Comparison of ENCODE assay signal across 1 cellular context in genomic region chr7:55484834-55485233, GRCh38.
TF ChIP-seq lines count a peak whose summit lies in the region.

No MANE protein-coding gene starts in this region.

TF ChIP-seq in GM23338, 12 proteins besides CTCF, POLR2A, EP300 and RAD21:
- TF ChIP-seq JUNB (IDR thresholded peaks at IDR 0.05; ENCODE audit: unreplicated experiment) = no peak
- TF ChIP-seq EZH2phosphoT487 (IDR thresholded peaks at IDR 0.05; ENCODE audit: unreplicated experiment) = no peak
- TF ChIP-seq CREB1 (CRISPR knock-in tag; IDR thresholded peaks at IDR 0.05; ENCODE audit: low read depth) = no peak
- no peak for TF ChIP-seq ZNF331 (CRISPR knock-in tag; IDR thresholded peaks at IDR 0.05; ENCODE audit: low read depth)
- no peak for TF ChIP-seq POLR2AphosphoS5 (IDR thresholded peaks at IDR 0.05; ENCODE audit: low read depth)
- no peak for TF ChIP-seq REST (IDR thresholded peaks at IDR 0.05; ENCODE audit: unreplicated experiment)
- TF ChIP-seq STAT1 (IDR thresholded peaks at IDR 0.05; ENCODE audit: unreplicated experiment) = no peak
- TF ChIP-seq, protein P1, sequence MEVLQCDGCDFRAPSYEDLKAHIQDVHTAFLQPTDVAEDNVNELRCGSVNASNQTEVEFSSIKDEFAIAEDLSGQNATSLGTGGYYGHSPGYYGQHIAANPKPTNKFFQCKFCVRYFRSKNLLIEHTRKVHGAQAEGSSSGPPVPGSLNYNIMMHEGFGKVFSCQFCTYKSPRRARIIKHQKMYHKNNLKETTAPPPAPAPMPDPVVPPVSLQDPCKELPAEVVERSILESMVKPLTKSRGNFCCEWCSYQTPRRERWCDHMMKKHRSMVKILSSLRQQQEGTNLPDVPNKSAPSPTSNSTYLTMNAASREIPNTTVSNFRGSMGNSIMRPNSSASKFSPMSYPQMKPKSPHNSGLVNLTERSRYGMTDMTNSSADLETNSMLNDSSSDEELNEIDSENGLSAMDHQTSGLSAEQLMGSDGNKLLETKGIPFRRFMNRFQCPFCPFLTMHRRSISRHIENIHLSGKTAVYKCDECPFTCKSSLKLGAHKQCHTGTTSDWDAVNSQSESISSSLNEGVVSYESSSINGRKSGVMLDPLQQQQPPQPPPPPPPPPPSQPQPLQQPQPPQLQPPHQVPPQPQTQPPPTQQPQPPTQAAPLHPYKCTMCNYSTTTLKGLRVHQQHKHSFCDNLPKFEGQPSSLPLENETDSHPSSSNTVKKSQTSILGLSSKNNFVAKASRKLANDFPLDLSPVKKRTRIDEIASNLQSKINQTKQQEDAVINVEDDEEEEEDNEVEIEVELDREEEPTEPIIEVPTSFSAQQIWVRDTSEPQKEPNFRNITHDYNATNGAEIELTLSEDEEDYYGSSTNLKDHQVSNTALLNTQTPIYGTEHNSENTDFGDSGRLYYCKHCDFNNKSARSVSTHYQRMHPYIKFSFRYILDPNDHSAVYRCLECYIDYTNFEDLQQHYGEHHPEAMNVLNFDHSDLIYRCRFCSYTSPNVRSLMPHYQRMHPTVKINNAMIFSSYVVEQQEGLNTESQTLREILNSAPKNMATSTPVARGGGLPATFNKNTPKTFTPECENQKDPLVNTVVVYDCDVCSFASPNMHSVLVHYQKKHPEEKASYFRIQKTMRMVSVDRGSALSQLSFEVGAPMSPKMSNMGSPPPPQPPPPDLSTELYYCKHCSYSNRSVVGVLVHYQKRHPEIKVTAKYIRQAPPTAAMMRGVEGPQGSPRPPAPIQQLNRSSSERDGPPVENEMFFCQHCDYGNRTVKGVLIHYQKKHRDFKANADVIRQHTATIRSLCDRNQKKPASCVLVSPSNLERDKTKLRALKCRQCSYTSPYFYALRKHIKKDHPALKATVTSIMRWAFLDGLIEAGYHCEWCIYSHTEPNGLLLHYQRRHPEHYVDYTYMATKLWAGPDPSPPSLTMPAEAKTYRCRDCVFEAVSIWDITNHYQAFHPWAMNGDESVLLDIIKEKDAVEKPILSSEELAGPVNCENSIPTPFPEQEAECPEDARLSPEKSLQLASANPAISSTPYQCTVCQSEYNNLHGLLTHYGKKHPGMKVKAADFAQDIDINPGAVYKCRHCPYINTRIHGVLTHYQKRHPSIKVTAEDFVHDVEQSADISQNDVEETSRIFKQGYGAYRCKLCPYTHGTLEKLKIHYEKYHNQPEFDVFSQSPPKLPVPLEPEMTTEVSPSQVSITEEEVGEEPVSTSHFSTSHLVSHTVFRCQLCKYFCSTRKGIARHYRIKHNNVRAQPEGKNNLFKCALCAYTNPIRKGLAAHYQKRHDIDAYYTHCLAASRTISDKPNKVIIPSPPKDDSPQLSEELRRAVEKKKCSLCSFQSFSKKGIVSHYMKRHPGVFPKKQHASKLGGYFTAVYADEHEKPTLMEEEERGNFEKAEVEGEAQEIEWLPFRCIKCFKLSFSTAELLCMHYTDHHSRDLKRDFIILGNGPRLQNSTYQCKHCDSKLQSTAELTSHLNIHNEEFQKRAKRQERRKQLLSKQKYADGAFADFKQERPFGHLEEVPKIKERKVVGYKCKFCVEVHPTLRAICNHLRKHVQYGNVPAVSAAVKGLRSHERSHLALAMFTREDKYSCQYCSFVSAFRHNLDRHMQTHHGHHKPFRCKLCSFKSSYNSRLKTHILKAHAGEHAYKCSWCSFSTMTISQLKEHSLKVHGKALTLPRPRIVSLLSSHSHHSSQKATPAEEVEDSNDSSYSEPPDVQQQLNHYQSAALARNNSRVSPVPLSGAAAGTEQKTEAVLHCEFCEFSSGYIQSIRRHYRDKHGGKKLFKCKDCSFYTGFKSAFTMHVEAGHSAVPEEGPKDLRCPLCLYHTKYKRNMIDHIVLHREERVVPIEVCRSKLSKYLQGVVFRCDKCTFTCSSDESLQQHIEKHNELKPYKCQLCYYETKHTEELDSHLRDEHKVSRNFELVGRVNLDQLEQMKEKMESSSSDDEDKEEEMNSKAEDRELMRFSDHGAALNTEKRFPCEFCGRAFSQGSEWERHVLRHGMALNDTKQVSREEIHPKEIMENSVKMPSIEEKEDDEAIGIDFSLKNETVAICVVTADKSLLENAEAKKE (CRISPR knock-in tag; IDR thresholded peaks at IDR 0.05) = no peak
- no peak for TF ChIP-seq EZH2 (IDR thresholded peaks at IDR 0.05; ENCODE audit: low read depth, unreplicated experiment)
- TF ChIP-seq NANOG (IDR thresholded peaks at IDR 0.05; ENCODE audit: borderline replicate concordance) = no peak
- TF ChIP-seq, protein P2, sequence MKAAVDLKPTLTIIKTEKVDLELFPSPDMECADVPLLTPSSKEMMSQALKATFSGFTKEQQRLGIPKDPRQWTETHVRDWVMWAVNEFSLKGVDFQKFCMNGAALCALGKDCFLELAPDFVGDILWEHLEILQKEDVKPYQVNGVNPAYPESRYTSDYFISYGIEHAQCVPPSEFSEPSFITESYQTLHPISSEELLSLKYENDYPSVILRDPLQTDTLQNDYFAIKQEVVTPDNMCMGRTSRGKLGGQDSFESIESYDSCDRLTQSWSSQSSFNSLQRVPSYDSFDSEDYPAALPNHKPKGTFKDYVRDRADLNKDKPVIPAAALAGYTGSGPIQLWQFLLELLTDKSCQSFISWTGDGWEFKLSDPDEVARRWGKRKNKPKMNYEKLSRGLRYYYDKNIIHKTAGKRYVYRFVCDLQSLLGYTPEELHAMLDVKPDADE (IDR thresholded peaks at IDR 0.05) = no peak
- TF ChIP-seq ZNF114 (CRISPR knock-in tag; IDR thresholded peaks at IDR 0.05) = no peak
